8 cellular contexts compared by ENCODE assay signal in genomic region chr6:82247634-82248232, GRCh38. TPM values are rescaled to one million over a fixed set of nuclear protein-coding genes. Genes with fewer than 3 reads are reported as not detected.
DNase-seq lines count a peak whose midpoint lies in the region; ATAC-seq and TF ChIP-seq lines count a peak whose summit lies in the region.

Gene IBTK, minus strand, starts transcription at chr6:82247744. Its CDS starts 7,258 bp downstream, at chr6:82240486.

- H3K4me3 ChIP-seq in ACC112 (ENCODE audit: low read depth, low read length) (peak within 1 kb of the TSS; percentile 91), breast epithelium (peak within 1 kb of the TSS; percentile 88 to 94 (median 90))

- peak; percentile 85 for ATAC-seq in GM18870 (IDR thresholded peaks at IDR 0.05; ENCODE audit: unreplicated experiment)
- peak; percentile 86 for ATAC-seq in HG03135 (IDR thresholded peaks at IDR 0.05; ENCODE audit: unreplicated experiment)

- no peak for TF ChIP-seq CTCF in VCaP (conservative IDR thresholded peaks at IDR 0.05)
- TF ChIP-seq CTCF in breast epithelium (IDR thresholded peaks at IDR 0.05) = no peak

- no peaks in the 10 kb centered on the region for H3K9me3 ChIP-seq in breast epithelium

- no peaks in the 10 kb centered on the region for H3K27me3 ChIP-seq in ACC112 (ENCODE audit: insufficient read depth, low read length)
- H3K27me3 ChIP-seq in breast epithelium = no peaks in the 10 kb centered on the region

- H2AFZ ChIP-seq in ACC112 (ENCODE audit: low read length, unreplicated experiment) = peak within 1 kb of the TSS; percentile 96

- intact Hi-C loops in breast epithelium (cut with DNase I; ENCODE audit: low total_unique reads) = no loop called here

- H3K27ac ChIP-seq in ACC112 (ENCODE audit: low read depth, low read length) (peak within 1 kb of the TSS; percentile 84), VCaP (peak within 1 kb of the TSS; percentile 92), breast epithelium (peak within 1 kb of the TSS; percentile 97)

- peak; percentile 50 for TF ChIP-seq POLR2A in breast epithelium (IDR thresholded peaks at IDR 0.05)

- peaks cover 52% of the 10 kb centered on the region for H3K79me2 ChIP-seq in ACC112 (ENCODE audit: control insufficient read depth, insufficient read depth, low read length, unreplicated experiment)

- H3K36me3 ChIP-seq in ACC112 (ENCODE audit: insufficient read depth, low read length) (no peaks in the 10 kb centered on the region), breast epithelium (no peaks in the 10 kb centered on the region)

- peaks cover 38% of the 10 kb centered on the region for H3K4me1 ChIP-seq in ACC112 (ENCODE audit: control insufficient read depth, insufficient read depth, low read length, unreplicated experiment)
- no peaks in the 10 kb centered on the region for H3K4me1 ChIP-seq in breast epithelium

- peak; percentile 86 for DNase-seq in NCI-H2196 treated with DMSO at 0.1 percent for 48 hours (lab: John Stamatoyannopoulos, UW; ENCODE audit: unreplicated experiment)
- DNase-seq in breast epithelium (ENCODE audit: low spot score in 2 of 2) = peak; percentile 95 to 96
- peak; percentile 95 for DNase-seq in iPS-NIHi7 (ENCODE audit: extremely low spot score)
- peak; percentile 70 for DNase-seq in smooth muscle cell of the brain vasculature (ENCODE audit: low read depth, low spot score)

RNA-seq across cellular contexts. Expression of gene IBTK, which starts in this region (rescaled TPM):
- 10 to 100 TPM; 25.6 to 41.1 (median 33.4) TPM for total RNA-seq in breast epithelium

Comparison
In these comparisons a context has a peak if more than half of its experiments do, and no peak if none do; other contexts are left out.
1. Peak in every context shown above with its lines: DNase-seq, ATAC-seq, H3K4me3 ChIP-seq and H3K27ac ChIP-seq.